20 cellular contexts compared by ENCODE assay signal in the genomic region with DNA sequence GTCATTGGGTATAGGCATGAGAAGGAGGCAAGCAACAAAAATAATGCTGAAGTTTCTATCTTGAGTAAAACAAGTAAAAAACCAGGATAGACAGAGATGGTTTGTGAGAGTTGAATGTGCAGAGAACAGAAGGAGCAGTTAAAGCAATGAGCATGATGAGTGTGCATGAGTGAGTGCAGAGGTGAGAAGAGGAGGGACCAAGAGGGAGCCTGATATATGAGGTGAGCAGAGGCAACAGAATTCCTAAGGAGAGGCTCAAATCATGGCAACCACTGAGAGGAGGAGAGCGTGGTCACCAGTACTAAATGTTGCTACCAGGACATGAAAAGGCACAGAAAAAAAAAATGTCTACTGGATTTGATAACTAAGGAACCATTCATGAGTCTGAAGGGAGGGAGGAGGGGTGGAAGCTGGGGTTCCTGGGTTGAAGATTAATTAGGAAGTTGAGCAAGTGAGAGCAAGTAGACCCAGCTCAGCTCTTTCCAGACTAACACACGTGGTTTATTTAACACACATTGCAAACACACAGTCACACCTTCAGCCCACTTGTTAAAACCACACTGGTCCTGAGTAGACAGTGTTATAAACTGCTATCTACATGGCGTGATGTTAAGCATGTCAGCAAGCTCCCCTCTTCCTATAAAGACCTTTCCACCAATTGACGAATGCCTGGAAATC.
DNase-seq lines count a peak whose midpoint lies in the region; ATAC-seq lines count a peak whose summit lies in the region.
"Had no signal": no experiment of that assay in that cellular context is flagged by ENCODE, and none has a peak within 500 bp of the region (broad histone marks: within the 10 kb centered on the region; RNA-seq: fewer than 3 reads in every experiment).

No MANE protein-coding gene starts in this region.

- peak overlapping the region; percentile 86 for H3K27ac ChIP-seq in SK-N-MC
- H3K27ac ChIP-seq: A549, VCaP had no signal

- no peaks in the 10 kb centered on the region for H3K9me3 ChIP-seq in SK-N-MC (ENCODE audit: low read depth, low read length)
- H3K9me3 ChIP-seq: A549 had no signal

- DNase-seq in left ventricle myocardium superior: no peak
- DNase-seq in left cardiac atrium: no peak
- DNase-seq in SK-N-MC (ENCODE audit: low read depth, low spot score): no peak
- DNase-seq in left kidney (ENCODE audit: low read depth, low spot score): peak; percentile 9
- DNase-seq in NCI-H345 (lab: John Stamatoyannopoulos, UW): no peak
- no peak for DNase-seq in globus pallidus (ENCODE audit: low spot score)
- DNase-seq: activated CD4-positive, alpha-beta T cell treated with anti-CD3 and anti-CD28 coated beads, Interleukin-2, amount 50 U/mL, for 48 hours; activated T-cell treated with anti-CD3 and anti-CD28 coated beads for 4 hours; effector CD8-positive, alpha-beta T cell; mesenchymal stem cell; naive thymus-derived CD8-positive, alpha-beta T cell; NCI-H1417 treated with DMSO at 0.1 percent for 48 hours; NCI-H69; SIG-M5; stimulated activated CD4-positive, alpha-beta T cell treated with anti-CD3 and anti-CD28 coated beads, Interleukin-4, amount 100 ng/mL, for 1 hour; T-helper 17 cell had no signal

- H3K9ac ChIP-seq in SK-N-MC (ENCODE audit: insufficient read length): no peak overlapping the region

- no peaks in the 10 kb centered on the region for H3K36me3 ChIP-seq in SK-N-MC (ENCODE audit: insufficient read depth, low read length)

- ATAC-seq in left ventricle myocardium superior: peak; percentile 24
- ATAC-seq in left cardiac atrium: no peak
- ATAC-seq in activated CD4-positive, CD25-positive, alpha-beta regulatory T cell treated with anti-CD3 and anti-CD28 coated beads, Interleukin-2, amount 50 U/mL, for 24 hours: no peak
- ATAC-seq in HG03039 (IDR thresholded peaks at IDR 0.05; ENCODE audit: unreplicated experiment): no peak
- ATAC-seq: A549; naive thymus-derived CD8-positive, alpha-beta T cell; T-helper 17 cell had no signal

- intact Hi-C loops in left ventricle myocardium superior (cut with micrococcal nuclease): no loop called here
- intact Hi-C loops in left cardiac atrium (cut with DNase I): no loop called here

- H3K4me3 ChIP-seq in SK-N-MC: peak overlapping the region; percentile 67
- H3K4me3 ChIP-seq: A549 had no signal
